In the genomic region with DNA sequence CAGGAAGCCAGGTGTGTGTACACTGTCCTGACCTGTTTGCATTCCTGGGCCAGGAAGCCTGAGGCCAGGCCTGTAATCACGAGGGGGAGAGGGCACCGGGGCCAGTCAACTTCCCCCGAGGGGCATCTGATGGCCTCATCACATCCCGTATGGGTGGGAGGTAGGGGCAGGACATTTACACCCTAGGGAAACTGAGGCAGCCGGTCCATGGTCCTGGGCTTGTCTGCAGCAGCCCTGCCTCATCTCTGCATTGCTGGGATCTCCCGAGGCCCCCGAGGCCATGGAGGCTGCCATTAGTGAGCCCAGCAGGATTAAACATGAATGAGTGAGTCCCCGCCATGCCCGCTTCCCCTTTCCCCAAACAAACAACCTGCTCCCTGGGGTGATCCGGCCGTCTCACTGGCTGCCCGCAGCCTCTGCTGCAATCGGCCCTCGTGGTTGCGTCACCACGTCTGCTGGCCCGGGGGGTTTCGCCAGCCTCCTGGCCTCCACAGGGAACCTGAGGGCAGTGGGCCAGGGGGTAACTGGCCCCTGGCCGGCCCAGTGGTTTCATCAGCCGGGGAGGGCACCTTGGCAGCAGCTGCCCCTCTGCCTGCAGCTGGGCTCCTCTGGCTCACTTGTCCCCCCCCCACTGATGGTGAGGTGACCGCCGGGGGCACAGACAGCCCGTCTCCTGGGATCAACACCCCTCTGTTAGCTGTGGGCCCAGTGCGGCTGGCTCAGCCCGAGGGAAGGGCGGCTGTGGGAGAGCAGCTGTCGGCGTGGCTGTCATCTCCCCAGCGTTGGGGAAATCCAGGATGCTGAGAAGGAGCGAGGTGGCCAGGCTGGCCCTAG, we compare ENCODE assay signal across 1 cellular context.
TF ChIP-seq lines count a peak whose summit lies in the region.

No MANE protein-coding gene starts in this region.

TF ChIP-seq in HepG2, 621 proteins besides CTCF, POLR2A, EP300 and RAD21 (continued from another document and continues in another):
- TF ChIP-seq, protein P1, sequence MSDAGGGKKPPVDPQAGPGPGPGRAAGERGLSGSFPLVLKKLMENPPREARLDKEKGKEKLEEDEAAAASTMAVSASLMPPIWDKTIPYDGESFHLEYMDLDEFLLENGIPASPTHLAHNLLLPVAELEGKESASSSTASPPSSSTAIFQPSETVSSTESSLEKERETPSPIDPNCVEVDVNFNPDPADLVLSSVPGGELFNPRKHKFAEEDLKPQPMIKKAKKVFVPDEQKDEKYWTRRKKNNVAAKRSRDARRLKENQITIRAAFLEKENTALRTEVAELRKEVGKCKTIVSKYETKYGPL (CRISPR knock-in tag; IDR thresholded peaks at IDR 0.05) = 0 out of 2 replicates have a peak, but pooled peaks have one; percentile 44
- TF ChIP-seq ZNF484 (CRISPR knock-in tag; IDR thresholded peaks at IDR 0.05; ENCODE audit: borderline replicate concordance, low read depth) = no peak
- TF ChIP-seq, protein P2, sequence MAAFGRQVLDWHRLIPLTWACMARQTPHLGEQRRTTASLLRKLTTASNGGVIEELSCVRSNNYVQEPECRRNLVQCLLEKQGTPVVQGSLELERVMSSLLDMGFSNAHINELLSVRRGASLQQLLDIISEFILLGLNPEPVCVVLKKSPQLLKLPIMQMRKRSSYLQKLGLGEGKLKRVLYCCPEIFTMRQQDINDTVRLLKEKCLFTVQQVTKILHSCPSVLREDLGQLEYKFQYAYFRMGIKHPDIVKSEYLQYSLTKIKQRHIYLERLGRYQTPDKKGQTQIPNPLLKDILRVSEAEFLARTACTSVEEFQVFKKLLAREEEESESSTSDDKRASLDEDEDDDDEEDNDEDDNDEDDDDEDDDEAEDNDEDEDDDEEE (CRISPR knock-in tag; IDR thresholded peaks at IDR 0.05) = no peak
- TF ChIP-seq DNMT3B (CRISPR knock-in tag; conservative IDR thresholded peaks at IDR 0.05) = peak; percentile 91
- peak; percentile 27; the same call in 1 of the 2 replicates for TF ChIP-seq ZNF83 (CRISPR knock-in tag; IDR thresholded peaks at IDR 0.05; ENCODE audit: borderline replicate concordance)
- TF ChIP-seq ZNF274 (CRISPR knock-in tag; IDR thresholded peaks at IDR 0.05) = peak; percentile 37; the same call in 1 of the 2 replicates
- peak; percentile 85 for TF ChIP-seq ZFY (CRISPR knock-in tag; IDR thresholded peaks at IDR 0.05)
- peak; percentile 12; the same call in 1 of the 2 replicates for TF ChIP-seq ZNF891 (CRISPR knock-in tag; IDR thresholded peaks at IDR 0.05)
- TF ChIP-seq ATRX (CRISPR knock-in tag; IDR thresholded peaks at IDR 0.05; ENCODE audit: borderline replicate concordance) = no peak
- peak; percentile 93 for TF ChIP-seq ZNF138 (CRISPR knock-in tag; IDR thresholded peaks at IDR 0.05; ENCODE audit: low read depth)
- TF ChIP-seq SALL1 (CRISPR knock-in tag; IDR thresholded peaks at IDR 0.05) = peak; percentile 87
- peak; percentile 6; the same call in 1 of the 2 replicates for TF ChIP-seq ZBTB26 (CRISPR knock-in tag; IDR thresholded peaks at IDR 0.05; ENCODE audit: borderline replicate concordance)
- TF ChIP-seq SPEN (CRISPR knock-in tag; IDR thresholded peaks at IDR 0.05; ENCODE audit: low read depth) = peak; percentile 84
- no peak; the same call in 1 of the 2 replicates for TF ChIP-seq CHD4 (IDR thresholded peaks at IDR 0.05; ENCODE audit: borderline replicate concordance, low read length)
- TF ChIP-seq ZNF720 (CRISPR knock-in tag; IDR thresholded peaks at IDR 0.05) = no peak
- peak; percentile 83; the same call in 1 of the 2 replicates for TF ChIP-seq ZNF572 (CRISPR knock-in tag; IDR thresholded peaks at IDR 0.05)
- TF ChIP-seq HBP1 (CRISPR knock-in tag; IDR thresholded peaks at IDR 0.05; ENCODE audit: low read depth) = no peak; the same call in none of the 2 replicates
- peak; percentile 87 for TF ChIP-seq KAT8 (CRISPR knock-in tag; IDR thresholded peaks at IDR 0.05)
- TF ChIP-seq BCL6 (CRISPR knock-in tag; IDR thresholded peaks at IDR 0.05) = peak; percentile 5
- TF ChIP-seq ETV6 (CRISPR knock-in tag; conservative IDR thresholded peaks at IDR 0.05) = 0 out of 2 replicates have a peak, but pooled peaks have one; percentile 88
- TF ChIP-seq, protein P3, sequence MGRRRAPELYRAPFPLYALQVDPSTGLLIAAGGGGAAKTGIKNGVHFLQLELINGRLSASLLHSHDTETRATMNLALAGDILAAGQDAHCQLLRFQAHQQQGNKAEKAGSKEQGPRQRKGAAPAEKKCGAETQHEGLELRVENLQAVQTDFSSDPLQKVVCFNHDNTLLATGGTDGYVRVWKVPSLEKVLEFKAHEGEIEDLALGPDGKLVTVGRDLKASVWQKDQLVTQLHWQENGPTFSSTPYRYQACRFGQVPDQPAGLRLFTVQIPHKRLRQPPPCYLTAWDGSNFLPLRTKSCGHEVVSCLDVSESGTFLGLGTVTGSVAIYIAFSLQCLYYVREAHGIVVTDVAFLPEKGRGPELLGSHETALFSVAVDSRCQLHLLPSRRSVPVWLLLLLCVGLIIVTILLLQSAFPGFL (CRISPR knock-in tag; IDR thresholded peaks at IDR 0.05) = no peak
- TF ChIP-seq ZC3H13 (CRISPR knock-in tag; IDR thresholded peaks at IDR 0.05) = no peak; the same call in 1 of the 2 replicates
- TF ChIP-seq KLF13 (CRISPR knock-in tag; IDR thresholded peaks at IDR 0.05) = peak; percentile 54; the same call in 1 of the 2 replicates
- TF ChIP-seq MXD3 (CRISPR knock-in tag; IDR thresholded peaks at IDR 0.05) = peak; percentile 48
- TF ChIP-seq LBX2 (CRISPR knock-in tag; IDR thresholded peaks at IDR 0.05; ENCODE audit: borderline replicate concordance) = no peak; the same call in 1 of the 2 replicates
- peak; percentile 95 for TF ChIP-seq ZSCAN5A (CRISPR knock-in tag; IDR thresholded peaks at IDR 0.05; ENCODE audit: borderline replicate concordance)
- TF ChIP-seq, protein P4, sequence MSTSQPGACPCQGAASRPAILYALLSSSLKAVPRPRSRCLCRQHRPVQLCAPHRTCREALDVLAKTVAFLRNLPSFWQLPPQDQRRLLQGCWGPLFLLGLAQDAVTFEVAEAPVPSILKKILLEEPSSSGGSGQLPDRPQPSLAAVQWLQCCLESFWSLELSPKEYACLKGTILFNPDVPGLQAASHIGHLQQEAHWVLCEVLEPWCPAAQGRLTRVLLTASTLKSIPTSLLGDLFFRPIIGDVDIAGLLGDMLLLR (CRISPR knock-in tag; IDR thresholded peaks at IDR 0.05) = no peak; the same call in none of the 2 replicates
- TF ChIP-seq ZNF44 (CRISPR knock-in tag; IDR thresholded peaks at IDR 0.05) = peak; percentile 70; the same call in 1 of the 2 replicates
- TF ChIP-seq HNF1A (IDR thresholded peaks at IDR 0.05; ENCODE audit: low read depth) = no peak
- TF ChIP-seq HNF1A (CRISPR knock-in tag; IDR thresholded peaks at IDR 0.05; ENCODE audit: borderline replicate concordance) = peak; percentile 57
- TF ChIP-seq CBX2 (IDR thresholded peaks at IDR 0.05; ENCODE audit: low read depth, low read length) = no peak
- 0 out of 2 replicates have a peak, but pooled peaks have one; percentile 13 for TF ChIP-seq CBX2 (CRISPR knock-in tag; IDR thresholded peaks at IDR 0.05; ENCODE audit: low read depth)
- TF ChIP-seq, protein P5, sequence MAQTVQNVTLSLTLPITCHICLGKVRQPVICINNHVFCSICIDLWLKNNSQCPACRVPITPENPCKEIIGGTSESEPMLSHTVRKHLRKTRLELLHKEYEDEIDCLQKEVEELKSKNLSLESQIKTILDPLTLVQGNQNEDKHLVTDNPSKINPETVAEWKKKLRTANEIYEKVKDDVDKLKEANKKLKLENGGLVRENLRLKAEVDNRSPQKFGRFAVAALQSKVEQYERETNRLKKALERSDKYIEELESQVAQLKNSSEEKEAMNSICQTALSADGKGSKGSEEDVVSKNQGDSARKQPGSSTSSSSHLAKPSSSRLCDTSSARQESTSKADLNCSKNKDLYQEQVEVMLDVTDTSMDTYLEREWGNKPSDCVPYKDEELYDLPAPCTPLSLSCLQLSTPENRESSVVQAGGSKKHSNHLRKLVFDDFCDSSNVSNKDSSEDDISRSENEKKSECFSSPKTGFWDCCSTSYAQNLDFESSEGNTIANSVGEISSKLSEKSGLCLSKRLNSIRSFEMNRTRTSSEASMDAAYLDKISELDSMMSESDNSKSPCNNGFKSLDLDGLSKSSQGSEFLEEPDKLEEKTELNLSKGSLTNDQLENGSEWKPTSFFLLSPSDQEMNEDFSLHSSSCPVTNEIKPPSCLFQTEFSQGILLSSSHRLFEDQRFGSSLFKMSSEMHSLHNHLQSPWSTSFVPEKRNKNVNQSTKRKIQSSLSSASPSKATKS (CRISPR knock-in tag; IDR thresholded peaks at IDR 0.05) = 0 out of 2 replicates have a peak, but pooled peaks have one; percentile 85
- TF ChIP-seq MYNN (CRISPR knock-in tag; IDR thresholded peaks at IDR 0.05; ENCODE audit: low read depth) = no peak; the same call in 1 of the 2 replicates
- TF ChIP-seq SATB2 (CRISPR knock-in tag; IDR thresholded peaks at IDR 0.05) = no peak
- TF ChIP-seq ZNF777 (CRISPR knock-in tag; IDR thresholded peaks at IDR 0.05) = peak; percentile 30; the same call in 1 of the 2 replicates
- no peak for TF ChIP-seq POLR2AphosphoS2 (IDR thresholded peaks at IDR 0.05; ENCODE audit: low read depth, low read length)
- no peak for TF ChIP-seq NFE2L1 (CRISPR knock-in tag; IDR thresholded peaks at IDR 0.05; ENCODE audit: borderline replicate concordance)
- TF ChIP-seq SNRNP70 (IDR thresholded peaks at IDR 0.05; ENCODE audit: low read depth, low read length) = no peak
- peak; percentile 64; the same call in 1 of the 2 replicates for TF ChIP-seq ZNF317 (CRISPR knock-in tag; IDR thresholded peaks at IDR 0.05)
- peak; percentile 56 for TF ChIP-seq SRSF1 (optimal IDR thresholded peaks at IDR 0.05; ENCODE audit: low read depth, low read length)
- peak; percentile 35; the same call in 1 of the 2 replicates for TF ChIP-seq GATAD1 (CRISPR knock-in tag; IDR thresholded peaks at IDR 0.05)
